In the genomic region with DNA sequence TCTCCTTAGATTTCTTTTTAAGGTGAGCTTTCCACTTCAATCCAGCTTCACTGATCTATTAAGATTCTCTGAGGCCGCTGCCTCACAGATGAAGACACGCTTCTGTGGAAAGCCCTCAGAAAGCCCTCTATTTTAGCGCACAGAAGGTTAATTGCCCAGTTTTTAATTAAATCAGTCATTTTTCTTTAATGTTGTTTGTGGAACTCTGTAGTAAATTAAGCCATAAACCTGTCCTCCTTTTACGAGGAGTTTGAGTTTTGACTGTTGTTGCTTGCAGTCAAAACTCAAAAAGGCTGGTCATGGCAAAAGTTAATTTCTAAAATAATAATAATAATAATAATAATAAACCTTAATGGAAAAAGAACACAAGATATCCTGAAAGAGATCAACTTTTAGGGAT, we compare ENCODE assay signal across 17 cellular contexts.
"Had no signal": no experiment of that assay in that cellular context is flagged by ENCODE, and none has a peak within 500 bp of the region (broad histone marks: within the 10 kb centered on the region; RNA-seq: fewer than 3 reads in every experiment).

No MANE protein-coding gene starts in this region.

- H3K36me3 ChIP-seq: colonic mucosa, esophagus muscularis mucosa, prostate gland, right atrium auricular region, sigmoid colon, stomach, thyroid gland had no signal

- ATAC-seq: left lobe of liver, natural killer cell had no signal

- H3K4me3 ChIP-seq: colonic mucosa, esophagus muscularis mucosa, lung, prostate gland, right atrium auricular region, sigmoid colon, stomach, thyroid gland had no signal

- H3K27ac ChIP-seq: colonic mucosa, esophagus muscularis mucosa, prostate gland, right atrium auricular region, sigmoid colon, stomach, thyroid gland had no signal

- H3K27me3 ChIP-seq: colonic mucosa, right atrium auricular region, thyroid gland had no signal

- H3K4me1 ChIP-seq: colonic mucosa, esophagus muscularis mucosa, prostate gland, sigmoid colon, stomach, thyroid gland had no signal

- H3K9me3 ChIP-seq: colonic mucosa, esophagus muscularis mucosa, prostate gland, right atrium auricular region, sigmoid colon, stomach, thyroid gland had no signal

- FAIRE-seq: endothelial cell of umbilical vein, frontal cortex, keratinocyte had no signal

- DNase-seq: colonic mucosa; effector CD8-positive, alpha-beta T cell; natural killer cell; sigmoid colon; stimulated activated CD4-positive, alpha-beta T cell treated with anti-CD3 and anti-CD28 coated beads, Interleukin-4, amount 100 ng/mL, for 24 hours; stimulated activated naive CD4-positive, alpha-beta T cell treated with Interleukin-2 at 50 U/mL for 16 hours; stomach; thyroid gland; trophoblast cell had no signal
